In genomic region chrX:38313190-38313589, GRCh38 we compare ENCODE assay signal across 26 cellular contexts. TPM values are rescaled to one million over a fixed set of nuclear protein-coding genes. Genes with fewer than 3 reads are reported as not detected.
DNase-seq lines count a peak whose midpoint lies in the region; ATAC-seq and TF ChIP-seq lines count a peak whose summit lies in the region.
"Had no signal": no experiment of that assay in that cellular context is flagged by ENCODE, and none has a peak within 500 bp of the region (broad histone marks: within the 10 kb centered on the region; RNA-seq: fewer than 3 reads in every experiment).

No MANE protein-coding gene starts in this region.

- peaks cover 2% of the 10 kb centered on the region for H3K36me3 Mint-ChIP-seq in T-helper 2 cell treated with Interferon-gamma antibody and Interleukin-4, amounts not matched to agents 5 μg/mL and 100 μg/mL, for 36 hours (ENCODE audit: low read depth)
- H3K36me3 Mint-ChIP-seq: activated naive CD4-positive, alpha-beta T cell treated with anti-CD3 and anti-CD28 coated beads, Interleukin-2, amount 50 U/mL, for 72 hours; natural killer cell had no signal

- H3K4me1 ChIP-seq in foreskin keratinocyte: no peaks in the 10 kb centered on the region
- H3K4me1 ChIP-seq: ascending aorta, colonic mucosa, heart right ventricle, left ventricle myocardium inferior, right atrium auricular region, upper lobe of left lung had no signal

- H3K27me3 ChIP-seq in brain microvascular endothelial cell (replicated peaks) (no peaks in the 10 kb centered on the region), foreskin keratinocyte (no peaks in the 10 kb centered on the region)
- H3K27me3 ChIP-seq: ascending aorta, colonic mucosa, right atrium auricular region, upper lobe of left lung had no signal

- H3K27ac ChIP-seq in brain microvascular endothelial cell (peak overlapping the region; percentile 55), foreskin keratinocyte (no peak overlapping the region)
- H3K27ac ChIP-seq: ascending aorta, colonic mucosa, heart right ventricle, left ventricle myocardium inferior, right atrium auricular region, upper lobe of left lung had no signal

- no peak for TF ChIP-seq CTCF in brain microvascular endothelial cell (IDR thresholded peaks at IDR 0.05; ENCODE audit: low read depth, low read length, missing control alignments)
- TF ChIP-seq CTCF in foreskin keratinocyte (conservative IDR thresholded peaks at IDR 0.05): no peak

- no peak overlapping the region for H3K27ac Mint-ChIP-seq in T-helper 2 cell treated with Interferon-gamma antibody and Interleukin-4, amounts not matched to agents 5 μg/mL and 100 μg/mL, for 36 hours
- H3K27ac Mint-ChIP-seq: activated naive CD4-positive, alpha-beta T cell treated with anti-CD3 and anti-CD28 coated beads, Interleukin-2, amount 50 U/mL, for 72 hours; CD4-positive, CD25-positive, alpha-beta regulatory T cell; natural killer cell had no signal

- no peaks in the 10 kb centered on the region for H3K9me3 Mint-ChIP-seq in T-helper 2 cell treated with Interferon-gamma antibody and Interleukin-4, amounts not matched to agents 5 μg/mL and 100 μg/mL, for 36 hours
- H3K9me3 Mint-ChIP-seq: activated naive CD4-positive, alpha-beta T cell treated with anti-CD3 and anti-CD28 coated beads, Interleukin-2, amount 50 U/mL, for 72 hours; CD4-positive, CD25-positive, alpha-beta regulatory T cell; natural killer cell had no signal

- H3K4me3 Mint-ChIP-seq in T-helper 2 cell treated with Interferon-gamma antibody and Interleukin-4, amounts not matched to agents 5 μg/mL and 100 μg/mL, for 36 hours: no peak overlapping the region
- H3K4me3 Mint-ChIP-seq: CD4-positive, CD25-positive, alpha-beta regulatory T cell; natural killer cell had no signal

- in situ Hi-C loops in brain microvascular endothelial cell (cut with HindIII; ENCODE audit: low pct_ligation_motif_present, low sequenced_read_pairs): no loop called here

- DNase-seq in AG20443 (ENCODE audit: low spot score): peak; percentile 5
- peak; percentile 53 for DNase-seq in HT1080 (ENCODE audit: low read depth)
- DNase-seq in brain microvascular endothelial cell: peak; percentile 62
- DNase-seq in foreskin keratinocyte: no peak
- no peak for DNase-seq in T-helper 2 cell treated with Interferon-gamma antibody and Interleukin-4, amounts not matched to agents 5 μg/mL and 100 μg/mL, for 36 hours (ENCODE audit: low spot score)
- DNase-seq: activated CD4-positive, alpha-beta T cell treated with anti-CD3 and anti-CD28 coated beads for 48 hours; CD4-positive, CD25-positive, alpha-beta regulatory T cell; colonic mucosa; GF-D8; heart right ventricle; Karpas-422; left ventricle myocardium inferior; midbrain; natural killer cell; NCI-H1048; NCI-H1930; NCI-H774; SHP77 treated with DMSO at 0.1 percent for 48 hours; stimulated activated CD4-positive, alpha-beta T cell treated with anti-CD3 and anti-CD28 coated beads, Interleukin-15, amount 100 ng/mL, for 24 hours; upper lobe of left lung had no signal

- H3K27me3 Mint-ChIP-seq in T-helper 2 cell treated with Interferon-gamma antibody and Interleukin-4, amounts not matched to agents 5 μg/mL and 100 μg/mL, for 36 hours (ENCODE audit: low read depth): no peaks in the 10 kb centered on the region
- H3K27me3 Mint-ChIP-seq: CD4-positive, CD25-positive, alpha-beta regulatory T cell had no signal

- no peaks in the 10 kb centered on the region for H3K36me3 ChIP-seq in brain microvascular endothelial cell (replicated peaks)
- H3K36me3 ChIP-seq: ascending aorta, colonic mucosa, right atrium auricular region had no signal

- ATAC-seq in foreskin keratinocyte: peak; percentile 39
- ATAC-seq in HG03196 (IDR thresholded peaks at IDR 0.05; ENCODE audit: unreplicated experiment): no peak
- no peak for ATAC-seq in HG02678 (IDR thresholded peaks at IDR 0.05; ENCODE audit: unreplicated experiment)
- ATAC-seq: activated naive CD4-positive, alpha-beta T cell treated with anti-CD3 and anti-CD28 coated beads, Interleukin-2, amount 50 U/mL, for 72 hours; natural killer cell had no signal

- no peak overlapping the region for H3K4me3 ChIP-seq in brain microvascular endothelial cell (ENCODE audit: low read depth, low read length)
- H3K4me3 ChIP-seq: ascending aorta, colonic mucosa, heart right ventricle, left ventricle myocardium inferior, right atrium auricular region, upper lobe of left lung had no signal

- H3K4me1 Mint-ChIP-seq in T-helper 2 cell treated with Interferon-gamma antibody and Interleukin-4, amounts not matched to agents 5 μg/mL and 100 μg/mL, for 36 hours (ENCODE audit: low read depth): no peaks in the 10 kb centered on the region
- H3K4me1 Mint-ChIP-seq: CD4-positive, CD25-positive, alpha-beta regulatory T cell; natural killer cell had no signal

RNA-seq across cellular contexts. Expression of gene RPGR, which starts 14.1 kb away (rescaled TPM):
- 6.9 and 7.2 TPM in 2 replicates for total RNA-seq in HT1080 (2014; rRNA removed; shearing (Covaris generic))
- 6.7 and 9.9 TPM in 2 replicates for polyA plus RNA-seq in HT1080 (2015; cell fraction: cytosol; rRNA removed)
- 15.5 and 16.1 TPM in 2 replicates for polyA plus RNA-seq in HT1080 (2015; cell fraction: nucleus; rRNA removed)
- total RNA-seq in foreskin keratinocyte: 5.0 and 5.4 TPM in 2 replicates
- 2.2 and 2.4 TPM in 2 replicates for polyA plus RNA-seq in foreskin keratinocyte

RNA-seq across cellular contexts. Expression of gene OTC, which starts 39.2 kb away (rescaled TPM):
- total RNA-seq in HT1080 (2014; rRNA removed; shearing (Covaris generic)): not detected in 2 replicates
- not detected in 2 replicates for polyA plus RNA-seq in HT1080 (2015; cell fraction: cytosol; rRNA removed)
- polyA plus RNA-seq in HT1080 (2015; cell fraction: nucleus; rRNA removed): not detected in 2 replicates
- total RNA-seq in foreskin keratinocyte: not detected in 2 replicates
- polyA plus RNA-seq in foreskin keratinocyte: not detected in 2 replicates
- total RNA-seq: activated naive CD4-positive, alpha-beta T cell treated with anti-CD3 and anti-CD28 coated beads, Interleukin-2, amount 50 U/mL, for 72 hours; CD4-positive, CD25-positive, alpha-beta regulatory T cell; natural killer cell; osteocyte; right atrium auricular region had no signal
- polyA plus RNA-seq: CD4-positive, CD25-positive, alpha-beta regulatory T cell had no signal

Comparison
In these comparisons a context has a peak if more than half of its experiments do, and no peak if none do; other contexts are left out.
1. DNase-seq: peak in AG20443 (single experiment), HT1080 (single experiment) and brain microvascular endothelial cell (single experiment); none in foreskin keratinocyte (0 of 2) and T-helper 2 cell treated with Interferon-gamma antibody and Interleukin-4, amounts not matched to agents 5 μg/mL and 100 μg/mL, for 36 hours (single experiment).